Comparison of ENCODE assay signal across 8 cellular contexts in genomic region chr1:39788758-39789570, GRCh38. TPM values are rescaled to one million over a fixed set of nuclear protein-coding genes. Genes with fewer than 3 reads are reported as not detected.
DNase-seq lines count a peak whose midpoint lies in the region; ATAC-seq and TF ChIP-seq lines count a peak whose summit lies in the region.

Gene BMP8B (minus strand): TSS chr1:39788865. CDS start chr1:39788485, 380 bp downstream.

- CTCF ChIA-PET in activated naive CD4-positive, alpha-beta T cell treated with anti-CD3 and anti-CD28 coated beads, Interleukin-2, amount 10 ng/mL, durations not matched to agents 7 days and 5 days (lab: Charles Lee): interaction anchor here (1.1 kb wide), 1 partner anchor 10 kb away, joined by 4 read pairs; no protein-coding TSS in a partner anchor

- H3K9me3 ChIP-seq in right atrium auricular region (no peaks in the 10 kb centered on the region), psoas muscle (no peaks in the 10 kb centered on the region)

- TF ChIP-seq CTCF in right atrium auricular region (IDR thresholded peaks at IDR 0.05): no peak
- no peak for TF ChIP-seq CTCF in psoas muscle (IDR thresholded peaks at IDR 0.05)

- H3K4me3 Mint-ChIP-seq in activated naive CD4-positive, alpha-beta T cell treated with anti-CD3 and anti-CD28 coated beads, Interleukin-2, amount 10 ng/mL, durations not matched to agents 7 days and 5 days: peak within 1 kb of the TSS; percentile 72

- H3K36me3 Mint-ChIP-seq in activated naive CD4-positive, alpha-beta T cell treated with anti-CD3 and anti-CD28 coated beads, Interleukin-2, amount 10 ng/mL, durations not matched to agents 7 days and 5 days: no peaks in the 10 kb centered on the region

- peaks cover 0 to 5% of the 10 kb centered on the region in 2 donors for H3K27me3 ChIP-seq in right atrium auricular region
- peaks cover 0 to 29% (median 2%) of the 10 kb centered on the region in 3 donors for H3K27me3 ChIP-seq in psoas muscle (ENCODE audit: insufficient read depth in 3 of 3, low read length in 2 of 3)

- H3K27ac Mint-ChIP-seq in activated naive CD4-positive, alpha-beta T cell treated with anti-CD3 and anti-CD28 coated beads, Interleukin-2, amount 10 ng/mL, durations not matched to agents 7 days and 5 days: peak within 1 kb of the TSS; percentile 19

- H3K9me3 Mint-ChIP-seq in activated naive CD4-positive, alpha-beta T cell treated with anti-CD3 and anti-CD28 coated beads, Interleukin-2, amount 10 ng/mL, durations not matched to agents 7 days and 5 days: no peaks in the 10 kb centered on the region

- H3K4me1 Mint-ChIP-seq in activated naive CD4-positive, alpha-beta T cell treated with anti-CD3 and anti-CD28 coated beads, Interleukin-2, amount 10 ng/mL, durations not matched to agents 7 days and 5 days: peaks cover 22% of the 10 kb centered on the region

- H3K36me3 ChIP-seq in right atrium auricular region (no peaks in the 10 kb centered on the region), psoas muscle (ENCODE audit: insufficient read depth in 1 of 2, low read depth in 1 of 2) (no peaks in the 10 kb centered on the region)

- WGBS in psoas muscle, 3 donors: 1 to 2% (median 2%) methylated on average over 45 to 91 of the region's 91 CpGs

- peak within 1 kb of the TSS; percentile 34 to 59 for H3K4me3 ChIP-seq in right atrium auricular region
- H3K4me3 ChIP-seq in psoas muscle: peak within 1 kb of the TSS; percentile 56

- peaks cover 58% of the 10 kb centered on the region for H3K27me3 Mint-ChIP-seq in activated naive CD4-positive, alpha-beta T cell treated with anti-CD3 and anti-CD28 coated beads, Interleukin-2, amount 10 ng/mL, durations not matched to agents 7 days and 5 days

- no peak within 1 kb of the TSS for H3K27ac ChIP-seq in right atrium auricular region
- H3K27ac ChIP-seq in psoas muscle: no peak within 1 kb of the TSS

- intact Hi-C loops in psoas muscle (cut with DNase I): no loop called here

- H3K4me1 ChIP-seq in right atrium auricular region (no peaks in the 10 kb centered on the region), psoas muscle (no peaks in the 10 kb centered on the region)

- peak; percentile 60 for DNase-seq in AG20443 (ENCODE audit: low spot score)
- peak; percentile 87 for DNase-seq in HuH-7 (ENCODE audit: low spot score)
- DNase-seq in RPMI8226: peak; percentile 88
- DNase-seq in activated naive CD4-positive, alpha-beta T cell treated with anti-CD3 and anti-CD28 coated beads, Interleukin-2, amount 10 ng/mL, durations not matched to agents 7 days and 5 days: peak; percentile 58
- no peak for DNase-seq in right atrium auricular region (ENCODE audit: low spot score)
- peak; percentile 55 to 74 for DNase-seq in psoas muscle

- ATAC-seq in GM18909 (IDR thresholded peaks at IDR 0.05; ENCODE audit: poor library complexity, unreplicated experiment) (peak; percentile 73), psoas muscle (peak; percentile 72 to 87 (median 80)), GM21529 (IDR thresholded peaks at IDR 0.05; ENCODE audit: unreplicated experiment) (no peak)

RNA-seq across cellular contexts. Expression of gene BMP8B, which starts in this region (rescaled TPM):
- total RNA-seq in right atrium auricular region (under 1 TPM; 0.22 to 0.63 TPM), psoas muscle (under 1 TPM; 0.15 to 0.25 (median 0.17) TPM)
- under 1 TPM; 0.06 to 0.11 (median 0.08) TPM for polyA plus RNA-seq in psoas muscle

Comparison
In these comparisons a context has a peak if more than half of its experiments do, and no peak if none do; other contexts are left out.
1. Peak in DNase-seq, ATAC-seq and H3K4me3 ChIP-seq in psoas muscle; RNA of the gene not detected or under 1 TPM.